ENCODE assay signal across 9 cellular contexts in genomic region chr6:166997348-166997747, GRCh38. TPM values are rescaled to one million over a fixed set of nuclear protein-coding genes. Genes with fewer than 3 reads are reported as not detected.
DNase-seq lines count a peak whose midpoint lies in the region; ATAC-seq lines count a peak whose summit lies in the region.
"Had no signal": no experiment of that assay in that cellular context is flagged by ENCODE, and none has a peak within 500 bp of the region (broad histone marks: within the 10 kb centered on the region; RNA-seq: fewer than 3 reads in every experiment).

No MANE protein-coding gene starts in this region.

- peaks cover 8% of the 10 kb centered on the region for H3K36me3 Mint-ChIP-seq in activated naive CD4-positive, alpha-beta T cell treated with anti-CD3 and anti-CD28 coated beads for 36 hours (ENCODE audit: low read depth)
- H3K36me3 Mint-ChIP-seq in activated T-helper 17 cell treated with anti-CD3 and anti-CD28 coated beads, Interleukin-2, amount 50 U/mL, for 72 hours (ENCODE audit: low read depth): peaks cover 61% of the 10 kb centered on the region
- H3K36me3 Mint-ChIP-seq in immature natural killer cell: peaks cover 0 to 4% (median 3%) of the 10 kb centered on the region in 3 donors

- H3K9me3 ChIP-seq in stomach smooth muscle (ENCODE audit: control insufficient read depth in 2 of 2, low read length in 2 of 2): no peaks in the 10 kb centered on the region
- H3K9me3 ChIP-seq: uterus had no signal

- no peaks in the 10 kb centered on the region for H3K27me3 Mint-ChIP-seq in activated naive CD4-positive, alpha-beta T cell treated with anti-CD3 and anti-CD28 coated beads for 36 hours (ENCODE audit: low read depth)
- H3K27me3 Mint-ChIP-seq in activated T-helper 17 cell treated with anti-CD3 and anti-CD28 coated beads, Interleukin-2, amount 50 U/mL, for 72 hours: no peaks in the 10 kb centered on the region
- peaks cover 0 to 4% (median 0%) of the 10 kb centered on the region in 3 donors for H3K27me3 Mint-ChIP-seq in immature natural killer cell (ENCODE audit: low read depth in 3 of 3)

- peaks cover 14% of the 10 kb centered on the region for H3K4me1 ChIP-seq in stomach smooth muscle (ENCODE audit: control insufficient read depth, insufficient read depth, low read length)

- ATAC-seq in activated T-helper 17 cell treated with anti-CD3 and anti-CD28 coated beads, Interleukin-2, amount 50 U/mL, for 72 hours (replicated peaks): no peak
- ATAC-seq in HG03196 (IDR thresholded peaks at IDR 0.05; ENCODE audit: unreplicated experiment): no peak
- no peak for ATAC-seq in GM18517 (IDR thresholded peaks at IDR 0.05; ENCODE audit: unreplicated experiment)

- no peaks in the 10 kb centered on the region for H3K36me3 ChIP-seq in stomach smooth muscle (ENCODE audit: control insufficient read depth in 2 of 2, insufficient read depth in 2 of 2, low read length in 2 of 2)
- H3K36me3 ChIP-seq: uterus had no signal

- no peak for DNase-seq in activated naive CD4-positive, alpha-beta T cell treated with anti-CD3 and anti-CD28 coated beads for 36 hours
- no peak for DNase-seq in activated naive CD4-positive, alpha-beta T cell treated with Interleukin-2 at 50 U/mL for 16 hours
- DNase-seq in immature natural killer cell (no peak), HK-2 (ENCODE audit: unreplicated experiment) (no peak)

- H3K27ac Mint-ChIP-seq in activated naive CD4-positive, alpha-beta T cell treated with anti-CD3 and anti-CD28 coated beads for 36 hours: no peak overlapping the region
- peak overlapping the region; percentile 73 for H3K27ac Mint-ChIP-seq in activated T-helper 17 cell treated with anti-CD3 and anti-CD28 coated beads, Interleukin-2, amount 50 U/mL, for 72 hours
- peak overlapping the region in 4 of 6 donors; percentile 2 to 77 (median 36) for H3K27ac Mint-ChIP-seq in immature natural killer cell

- H3K27ac ChIP-seq in stomach smooth muscle (ENCODE audit: low read length): no peak overlapping the region

- H3K9ac ChIP-seq in stomach smooth muscle (ENCODE audit: low read length in 2 of 2): peak overlapping the region; percentile 19 to 68

- peak overlapping the region; percentile 86 for H3K4me3 Mint-ChIP-seq in activated naive CD4-positive, alpha-beta T cell treated with anti-CD3 and anti-CD28 coated beads for 36 hours
- peak overlapping the region; percentile 84 for H3K4me3 Mint-ChIP-seq in activated T-helper 17 cell treated with anti-CD3 and anti-CD28 coated beads, Interleukin-2, amount 50 U/mL, for 72 hours
- peak overlapping the region; percentile 81 to 87 (median 82) for H3K4me3 Mint-ChIP-seq in immature natural killer cell

- H3K9me3 Mint-ChIP-seq in activated naive CD4-positive, alpha-beta T cell treated with anti-CD3 and anti-CD28 coated beads for 36 hours: no peaks in the 10 kb centered on the region
- no peaks in the 10 kb centered on the region for H3K9me3 Mint-ChIP-seq in activated T-helper 17 cell treated with anti-CD3 and anti-CD28 coated beads, Interleukin-2, amount 50 U/mL, for 72 hours
- no peaks in the 10 kb centered on the region for H3K9me3 Mint-ChIP-seq in immature natural killer cell

- intact Hi-C loops in activated naive CD4-positive, alpha-beta T cell treated with anti-CD3 and anti-CD28 coated beads for 36 hours (cut with micrococcal nuclease): loop anchor here (5.0 kb wide), 1 partner anchor 355 kb away; no protein-coding TSS in a partner anchor

- peak overlapping the region; percentile 49 to 85 for H3K4me3 ChIP-seq in stomach smooth muscle (ENCODE audit: low read length in 2 of 2)

- CTCF ChIA-PET in activated naive CD4-positive, alpha-beta T cell treated with anti-CD3 and anti-CD28 coated beads for 36 hours (lab: Charles Lee): no interaction called here

- peaks cover 26% of the 10 kb centered on the region for H3K4me1 Mint-ChIP-seq in activated naive CD4-positive, alpha-beta T cell treated with anti-CD3 and anti-CD28 coated beads for 36 hours (ENCODE audit: low read depth)
- H3K4me1 Mint-ChIP-seq in activated T-helper 17 cell treated with anti-CD3 and anti-CD28 coated beads, Interleukin-2, amount 50 U/mL, for 72 hours: peaks cover 40% of the 10 kb centered on the region
- H3K4me1 Mint-ChIP-seq in immature natural killer cell: peaks cover 17 to 34% of the 10 kb centered on the region in 2 donors

- H3K27me3 ChIP-seq in stomach smooth muscle (ENCODE audit: control insufficient read depth in 1 of 2, insufficient read depth in 2 of 2, low read length in 2 of 2): no peaks in the 10 kb centered on the region
- H3K27me3 ChIP-seq: uterus had no signal

RNA-seq across cellular contexts. Expression of gene CEP43, which starts 1.8 kb away (rescaled TPM):
- 10 to 100 TPM; 19.6 to 20.3 TPM for total RNA-seq in activated naive CD4-positive, alpha-beta T cell treated with anti-CD3 and anti-CD28 coated beads for 36 hours
- total RNA-seq in activated T-helper 17 cell treated with anti-CD3 and anti-CD28 coated beads, Interleukin-2, amount 50 U/mL, for 72 hours: 10 to 100 TPM; 24.7 to 29.0 TPM
- polyA plus RNA-seq in immature natural killer cell: 1 to 10 TPM; 4.7 to 9.9 (median 6.9) TPM

RNA-seq across cellular contexts. Expression of gene RNASET2, which starts 41.0 kb away (rescaled TPM):
- 10 to 100 TPM; 74.1 to 75.6 TPM for total RNA-seq in activated naive CD4-positive, alpha-beta T cell treated with anti-CD3 and anti-CD28 coated beads for 36 hours
- total RNA-seq in activated T-helper 17 cell treated with anti-CD3 and anti-CD28 coated beads, Interleukin-2, amount 50 U/mL, for 72 hours: 100 to 1,000 TPM in 1 of 2 donors, 10 to 100 TPM in 1; 94.2 to 210 TPM
- 100 to 1,000 TPM; 107 to 171 (median 131) TPM for polyA plus RNA-seq in immature natural killer cell
